Comparison of ENCODE assay signal across 8 cellular contexts in the genomic region with DNA sequence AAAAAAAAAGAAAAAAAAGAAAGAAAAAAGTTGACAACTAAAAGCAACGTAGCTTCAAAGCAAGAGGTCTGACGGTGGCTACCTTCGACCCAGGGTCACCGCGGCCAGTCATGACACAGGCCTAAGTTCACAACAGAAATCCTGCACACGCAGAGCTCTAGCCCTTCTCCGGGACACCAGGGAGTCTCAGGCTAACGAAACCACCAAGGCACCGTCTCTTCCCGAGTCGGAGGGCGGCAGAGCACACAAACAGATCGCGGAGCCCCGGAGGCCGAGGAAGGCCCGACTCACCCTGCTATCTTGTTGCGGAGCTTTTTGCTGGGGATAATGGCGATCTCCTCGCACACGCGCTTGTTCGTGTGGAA. TPM values are rescaled to one million over a fixed set of nuclear protein-coding genes. Genes with fewer than 3 reads are reported as not detected.
DNase-seq lines count a peak whose midpoint lies in the region; ATAC-seq and TF ChIP-seq lines count a peak whose summit lies in the region.

No MANE protein-coding gene starts in this region.

- H3K79me2 ChIP-seq in PC-3 (ENCODE audit: low read length), result peaks cover 50% of the 10 kb centered on the region
- peaks cover 37% of the 10 kb centered on the region for H3K79me2 ChIP-seq in neural progenitor cell (ENCODE audit: low read depth)

- no TSS peak for BruUV-seq in PC-3 (replicated peaks; lab: Mats Ljungman, UMichigan)

- H3F3A ChIP-seq in PC-3 (ENCODE audit: low read length, unreplicated experiment) (peaks cover 15% of the 10 kb centered on the region), neural progenitor cell (ENCODE audit: low read depth) (peaks cover 59% of the 10 kb centered on the region)

- H3K27me3 ChIP-seq in PC-3 (ENCODE audit: low read length) (no peaks in the 10 kb centered on the region), esophagus (ENCODE audit: control insufficient read depth in 1 of 2, insufficient read depth in 2 of 2, low read length in 2 of 2) (no peaks in the 10 kb centered on the region), neural progenitor cell (no peaks in the 10 kb centered on the region)

- peaks cover 43% of the 10 kb centered on the region for H3K4me1 Mint-ChIP-seq in neural progenitor cell

- no peaks in the 10 kb centered on the region for H3K9me3 Mint-ChIP-seq in neural progenitor cell

- H2AFZ ChIP-seq in PC-3 (ENCODE audit: low read length), result 0 out of 2 replicates have a peak overlapping the region, but pooled peaks have one; percentile 54
- H2AFZ ChIP-seq in neural progenitor cell (replicated peaks), result no peak overlapping the region

- H3K4me3 ChIP-seq in PC-3 (ENCODE audit: low read length) (peak overlapping the region; percentile 100), esophagus (ENCODE audit: low read depth in 1 of 2, low read length in 2 of 2) (peak overlapping the region; percentile 93 to 95), neural progenitor cell (peak overlapping the region; percentile 70)

- POLR2A ChIA-PET in PC-3 (lab: Charles Lee; ENCODE audit: unreplicated experiment), result no interaction called here

- TF ChIP-seq CTCF in PC-3 (conservative IDR thresholded peaks at IDR 0.05; ENCODE audit: low read depth, low read length) (no peak), neural progenitor cell (IDR thresholded peaks at IDR 0.05) (no peak)

- H3K9me3 ChIP-seq in PC-3 (ENCODE audit: low read length) (no peaks in the 10 kb centered on the region), esophagus (ENCODE audit: control insufficient read depth in 2 of 2, insufficient read depth in 1 of 2, low read depth in 1 of 2, low read length in 1 of 2) (no peaks in the 10 kb centered on the region), neural progenitor cell (ENCODE audit: low read depth) (no peaks in the 10 kb centered on the region)

- peak overlapping the region; percentile 100 for H3K9ac ChIP-seq in PC-3 (ENCODE audit: low read length)
- peak overlapping the region; percentile 92 for H3K9ac ChIP-seq in neural progenitor cell

- H4K20me1 ChIP-seq in PC-3 (ENCODE audit: low read length) (peaks cover 40% of the 10 kb centered on the region), neural progenitor cell (ENCODE audit: low read depth) (peaks cover 51% of the 10 kb centered on the region)

- intact Hi-C loops in PC-3 (cut with micrococcal nuclease), result no loop called here

- WGBS in esophagus, 2 donors, result 1% methylated on average over 23 of the region's 23 CpGs

- peaks cover 6% of the 10 kb centered on the region for H3K27me3 Mint-ChIP-seq in neural progenitor cell (ENCODE audit: insufficient read depth, low read depth)

- DNase-seq in PC-3 (no peak), neural progenitor cell (ENCODE audit: low spot score) (peak; percentile 42), DMS114 treated with DMSO at 0.1 percent for 48 hours (lab: John Stamatoyannopoulos, UW; ENCODE audit: unreplicated experiment) (no peak), NCI-H2196 treated with DMSO at 0.1 percent for 48 hours (lab: John Stamatoyannopoulos, UW; ENCODE audit: unreplicated experiment) (no peak), anterior cingulate cortex (lab: John Stamatoyannopoulos, UW) (no peak), DMS 273 (lab: John Stamatoyannopoulos, UW; ENCODE audit: unreplicated experiment) (no peak)

- peak overlapping the region; percentile 87 for H3K4me2 ChIP-seq in PC-3 (ENCODE audit: low read length)
- H3K4me2 ChIP-seq in neural progenitor cell, result peak overlapping the region; percentile 87

- H3K27ac Mint-ChIP-seq in neural progenitor cell, result no peak overlapping the region

- H3K27ac ChIP-seq in PC-3 (ENCODE audit: low read length), result peak overlapping the region; percentile 43
- H3K27ac ChIP-seq in esophagus (ENCODE audit: low read depth in 2 of 2, low read length in 1 of 2), result peak overlapping the region; percentile 88 to 92
- H3K27ac ChIP-seq in neural progenitor cell, result peak overlapping the region; percentile 42

- peaks cover 27% of the 10 kb centered on the region for H3K36me3 Mint-ChIP-seq in neural progenitor cell

- H3K4me1 ChIP-seq in PC-3 (ENCODE audit: insufficient read depth, low read length) (peaks cover 14% of the 10 kb centered on the region), esophagus (ENCODE audit: control insufficient read depth in 2 of 2, insufficient read depth in 2 of 2, low read length in 1 of 2) (peaks cover 0 to 6% of the 10 kb centered on the region in 2 donors), neural progenitor cell (peaks cover 30% of the 10 kb centered on the region)

- no peaks in the 10 kb centered on the region for H3K9me2 ChIP-seq in PC-3 (replicated peaks; ENCODE audit: low read length)

- peaks cover 41% of the 10 kb centered on the region for H3K36me3 ChIP-seq in PC-3 (ENCODE audit: low read depth, low read length)
- peaks cover 20 to 21% of the 10 kb centered on the region in 2 donors for H3K36me3 ChIP-seq in esophagus (ENCODE audit: control insufficient read depth in 2 of 2, insufficient read depth in 2 of 2, low read length in 1 of 2)
- peaks cover 14% of the 10 kb centered on the region for H3K36me3 ChIP-seq in neural progenitor cell

- CTCF ChIA-PET in PC-3 (lab: Charles Lee), result no interaction called here

- ATAC-seq in GM18907 (IDR thresholded peaks at IDR 0.05; ENCODE audit: unreplicated experiment) (peak; percentile 7), PC-3 (no peak)

- peak overlapping the region; percentile 94 for H3K4me3 Mint-ChIP-seq in neural progenitor cell

RNA-seq across cellular contexts. Expression of a gene that starts 0.6 kb away (rescaled TPM):
- total RNA-seq in PC-3 (2014; rRNA removed), result 2,156 and 3,194 TPM in 2 replicates
- 1,000 to 10,000 TPM; 2,885 to 4,224 TPM for polyA plus RNA-seq in esophagus
- total RNA-seq in neural progenitor cell (ENCODE audit: low replicate concordance), result 3,589 and 4,695 TPM in 2 replicates
